ENCODE assay signal across 9 cellular contexts in genomic region chr9:129968690-129969485, GRCh38.
A peak's percentile ranks its signal among the peaks of the same experiment; 100 is the strongest.
DNase-seq lines count a peak whose midpoint lies in the region; ATAC-seq and TF ChIP-seq lines count a peak whose summit lies in the region.
"Had no signal": no experiment of that assay in that cellular context is flagged by ENCODE, and none has a peak within 500 bp of the region (broad histone marks: within the 10 kb centered on the region; RNA-seq: fewer than 3 reads in every experiment).

No MANE protein-coding gene starts in this region.

- CTCF ChIA-PET in AG04450 (lab: Charles Lee) (interaction anchor here (0.5 to 0.6 kb wide), 2 partner anchors 119 to 268 kb away, joined by 3 to 5 read pairs; no protein-coding TSS in a partner anchor), IMR-90 (lab: Yijun Ruan, JAX) (no interaction called here), MCF 10A (lab: Yijun Ruan, JAX) (interaction anchor here (0.8 to 1.3 kb wide), 2 partner anchors 83 to 132 kb away, joined by 3 to 4 read pairs; no protein-coding TSS in a partner anchor)

- no peak overlapping the region for H2BK20ac ChIP-seq in IMR-90 (ENCODE audit: low read depth, low read length)

- H3K27me3 Mint-ChIP-seq in MCF 10A (ENCODE audit: insufficient read depth, unreplicated experiment) = no peaks in the 10 kb centered on the region

- dilution Hi-C loops in IMR-90 (cut with HindIII; ENCODE audit: low sequenced_read_pairs, unreplicated experiment) = no loop called here

- intact Hi-C loops in IMR-90 (cut with micrococcal nuclease) (no loop called here), MCF 10A (cut with micrococcal nuclease) (loop anchor here (5.0 kb wide), 1 partner anchor 73 kb away; the partner anchor contains the start of gene FNBP1)

- peaks cover 3 to 15% of the 10 kb centered on the region in 2 experiments; a peak in 3 of 4 replicates for H3K79me1 ChIP-seq in IMR-90 (ENCODE audit: low read depth in 1 of 2, low read length in 2 of 2)

- TF ChIP-seq CTCF in AG04450 (IDR thresholded peaks at IDR 0.05; ENCODE audit: low read depth, low read length) = no peak
- TF ChIP-seq CTCF in IMR-90 (conservative IDR thresholded peaks at IDR 0.05; ENCODE audit: low read depth, low read length) = no peak
- TF ChIP-seq CTCF in MCF 10A (IDR thresholded peaks at IDR 0.05; ENCODE audit: unreplicated experiment) = no peak

- no peak overlapping the region for H2BK5ac ChIP-seq in IMR-90 (ENCODE audit: low read depth, low read length, poor library complexity, severe bottlenecking)

- peak; percentile 70 for DNase-seq in AG04450 (ENCODE audit: low read depth, low spot score)
- DNase-seq in IMR-90 = peak; percentile 93
- peak; percentile 87 for DNase-seq in MCF 10A (ENCODE audit: unreplicated experiment)
- DNase-seq in epidermal melanocyte (ENCODE audit: insufficient read length, low spot score) = no peak
- no peak for DNase-seq in T1000 (lab: John Stamatoyannopoulos, UW)
- no peak for DNase-seq in HK-2 (ENCODE audit: unreplicated experiment)
- DNase-seq in D341Med (ENCODE audit: low spot score) = no peak
- DNase-seq: activated effector memory CD4-positive, alpha-beta T cell treated with Interleukin-2 at 50 U/mL for 16 hours had no signal

- H4K5ac ChIP-seq in IMR-90 (ENCODE audit: low read depth, low read length) = no peak overlapping the region

- H3K9me1 ChIP-seq in IMR-90 (ENCODE audit: insufficient read depth, low read length) = peaks cover 12% of the 10 kb centered on the region

- no peak overlapping the region for H4K91ac ChIP-seq in IMR-90 (ENCODE audit: insufficient read depth, low read depth, low read length)

- H3K14ac ChIP-seq in IMR-90 (replicated peaks; ENCODE audit: low read depth, low read length) = no peak overlapping the region

- H3K4me2 ChIP-seq in IMR-90 (ENCODE audit: low read depth, low read length) = peak overlapping the region; percentile 39; the same call in 1 of the 2 replicates

- no peak overlapping the region for H3K18ac ChIP-seq in IMR-90 (ENCODE audit: low read depth, low read length)

- H2AFZ ChIP-seq in IMR-90 (replicated peaks; ENCODE audit: low read length, poor library complexity) = no peak overlapping the region

- H3K23ac ChIP-seq in IMR-90 (ENCODE audit: low read depth, low read length) = no peak overlapping the region

- no peaks in the 10 kb centered on the region for H3K27me3 ChIP-seq in AG04450 (ENCODE audit: control insufficient read depth, insufficient read depth, low read length)
- H3K27me3 ChIP-seq in IMR-90 (ENCODE audit: control insufficient read depth, insufficient read depth, low read length) = no peaks in the 10 kb centered on the region
- no peaks in the 10 kb centered on the region for H3K27me3 ChIP-seq in mucosa of stomach (ENCODE audit: control insufficient read depth, insufficient read depth, low read length)

- peaks cover 6% of the 10 kb centered on the region; the same call in 1 of the 2 replicates for H4K20me1 ChIP-seq in IMR-90 (ENCODE audit: insufficient read depth, low read length)

- no peak for TF ChIP-seq RAD21 in IMR-90 (IDR thresholded peaks at IDR 0.05; ENCODE audit: low read length)

- no peak overlapping the region for H3K4ac ChIP-seq in IMR-90 (ENCODE audit: low read depth, low read length)

- H3K9ac ChIP-seq in IMR-90 (ENCODE audit: low read depth, low read length) = no peak overlapping the region
- H3K9ac ChIP-seq in mucosa of stomach (ENCODE audit: low read length) = peak overlapping the region; percentile 17

- no TSS peak for BruUV-seq in IMR-90 (replicated peaks; lab: Mats Ljungman, UMichigan)
- BruUV-seq in MCF 10A (replicated peaks; lab: Mats Ljungman, UMichigan) = no TSS peak

- no peak overlapping the region for H4K8ac ChIP-seq in IMR-90 (ENCODE audit: low read depth in 2 of 2, low read length in 2 of 2)

- no peaks in the 10 kb centered on the region for H3K9me3 ChIP-seq in AG04450 (ENCODE audit: control insufficient read depth, insufficient read depth, low read length)
- no peaks in the 10 kb centered on the region for H3K9me3 ChIP-seq in IMR-90 (ENCODE audit: control insufficient read depth, insufficient read depth, low read length)
- H3K9me3 ChIP-seq in mucosa of stomach (ENCODE audit: control insufficient read depth, low read length) = no peaks in the 10 kb centered on the region

- H3K9me3 Mint-ChIP-seq in MCF 10A (ENCODE audit: unreplicated experiment) = no peaks in the 10 kb centered on the region

- in situ Hi-C loops in IMR-90 (cut with MboI; ENCODE audit: low sequenced_read_pairs) = loop anchor here (5.0 kb wide), 1 partner anchor 73 kb away; the partner anchor contains the start of gene FNBP1

- no peak overlapping the region for H3K56ac ChIP-seq in IMR-90 (ENCODE audit: extremely low read depth, insufficient read depth, low read length)

- POLR2A ChIA-PET in AG04450 (lab: Yijun Ruan, JAX) = no interaction called here
- POLR2A ChIA-PET in IMR-90 (lab: Charles Lee; ENCODE audit: unreplicated experiment) = no interaction called here
- POLR2A ChIA-PET in MCF 10A (lab: Yijun Ruan, JAX) = interaction anchor here (0.8 to 1.7 kb wide), 10 partner anchors 9 to 84 kb away, joined by 3 to 6 read pairs (median 3); partner anchors contain the start of gene GPR107

- no peak overlapping the region for H2BK120ac ChIP-seq in IMR-90 (ENCODE audit: low read depth, low read length)

- H2AK9ac ChIP-seq in IMR-90 (replicated peaks; ENCODE audit: low read depth, low read length, poor library complexity) = no peak overlapping the region

- ATAC-seq in IMR-90 (ENCODE audit: low read depth) = peak; percentile 69

- no peak overlapping the region for H2AK5ac ChIP-seq in IMR-90 (ENCODE audit: low read depth, low read length)

- H3K27ac ChIP-seq in AG04450 (ENCODE audit: low read depth, low read length) = no peak overlapping the region
- H3K27ac ChIP-seq in IMR-90 (ENCODE audit: insufficient read depth, low read length) = no peak overlapping the region

- H2BK15ac ChIP-seq in IMR-90 (ENCODE audit: low read depth, low read length) = no peak overlapping the region

- no peak for TF ChIP-seq POLR2A in IMR-90 (IDR thresholded peaks at IDR 0.05; ENCODE audit: low read depth, low read length)

- H3K27ac Mint-ChIP-seq in MCF 10A (ENCODE audit: low read depth, unreplicated experiment) = peak overlapping the region; percentile 41

- H3K4me3 Mint-ChIP-seq in MCF 10A (ENCODE audit: unreplicated experiment) = no peak overlapping the region

- WGBS in IMR-90 (ENCODE audit: extremely low coverage in 2 of 2, insufficient read length in 1 of 2), 2 experiments = no CpG with 5 or more reads among the region's 4 CpGs

- H3K36me3 ChIP-seq in IMR-90 (ENCODE audit: control insufficient read depth, insufficient read depth, low read length) (peaks cover 3% of the 10 kb centered on the region; the same call in 1 of the 2 replicates), mucosa of stomach (ENCODE audit: control insufficient read depth, insufficient read depth, low read length) (peaks cover 4% of the 10 kb centered on the region)

- H3K4me1 ChIP-seq in IMR-90 (ENCODE audit: control insufficient read depth, insufficient read depth, low read length) (peaks cover 20% of the 10 kb centered on the region), mucosa of stomach (ENCODE audit: control insufficient read depth, insufficient read depth, low read length) (peaks cover 33% of the 10 kb centered on the region)

- peaks cover 7% of the 10 kb centered on the region for H3K36me3 Mint-ChIP-seq in MCF 10A (ENCODE audit: insufficient read depth, unreplicated experiment)

- H3K4me3 ChIP-seq in AG04450 (ENCODE audit: low read depth, low read length) = no peak overlapping the region
- no peak overlapping the region for H3K4me3 ChIP-seq in IMR-90 (ENCODE audit: insufficient read depth, low read depth, low read length)
- no peak overlapping the region for H3K4me3 ChIP-seq in mucosa of stomach (ENCODE audit: low read length)

- peaks cover 12% of the 10 kb centered on the region for H3K4me1 Mint-ChIP-seq in MCF 10A (ENCODE audit: insufficient read depth, unreplicated experiment)

TF ChIP-seq in IMR-90, 13 proteins besides CTCF, POLR2A, EP300 and RAD21:
- TF ChIP-seq CEBPB (IDR thresholded peaks at IDR 0.05; ENCODE audit: low read depth, low read length) (0 out of 2 replicates have a peak, but pooled peaks have one; percentile 26), SMC3 (IDR thresholded peaks at IDR 0.05; ENCODE audit: low read depth, low read length) (peak; percentile 10; the same call in 1 of the 2 replicates), BHLHE40 (IDR thresholded peaks at IDR 0.05; ENCODE audit: low read depth, low read length) (peak; percentile 5; the same call in 1 of the 2 replicates), MAZ (IDR thresholded peaks at IDR 0.05; ENCODE audit: borderline replicate concordance, low read depth, low read length) (no peak), FOS (IDR thresholded peaks at IDR 0.05; ENCODE audit: low read depth, low read length) (peak; percentile 64; the same call in 1 of the 2 replicates), NFE2L2 (IDR thresholded peaks at IDR 0.05; ENCODE audit: low read depth, low read length) (no peak)
TF ChIP-seq in IMR-90: peak in this region for 4.

Comparison
In these comparisons a context has a peak if more than half of its experiments do, and no peak if none do; other contexts are left out.
1. DNase-seq: peak in AG04450 (single experiment), IMR-90 (single experiment) and MCF 10A (single experiment); none in epidermal melanocyte (single experiment), T1000 (single experiment), HK-2 (single experiment) and D341Med (single experiment).